In genomic region chr2:152028182-152028862, GRCh38 we compare ENCODE assay signal across 1 cellular context.
TF ChIP-seq lines count a peak whose summit lies in the region.

No MANE protein-coding gene starts in this region.

TF ChIP-seq in IMR-90, 13 proteins besides CTCF, POLR2A, EP300 and RAD21:
- TF ChIP-seq USF2 (IDR thresholded peaks at IDR 0.05; ENCODE audit: low read depth, low read length) (no peak; the same call in 1 of the 2 replicates), BHLHE40 (IDR thresholded peaks at IDR 0.05; ENCODE audit: low read depth, low read length) (no peak), ELK1 (IDR thresholded peaks at IDR 0.05; ENCODE audit: borderline replicate concordance, low read depth, low read length) (no peak), RFX5 (IDR thresholded peaks at IDR 0.05; ENCODE audit: low read depth, low read length) (no peak), CHD1 (IDR thresholded peaks at IDR 0.05; ENCODE audit: low read depth, low read length) (no peak), CEBPB (IDR thresholded peaks at IDR 0.05; ENCODE audit: low read depth, low read length) (no peak), NFE2L2 (IDR thresholded peaks at IDR 0.05; ENCODE audit: low read depth, low read length) (no peak), RCOR1 (IDR thresholded peaks at IDR 0.05; ENCODE audit: insufficient replicate concordance, low read length) (no peak), SMC3 (IDR thresholded peaks at IDR 0.05; ENCODE audit: low read depth, low read length) (no peak), MXI1 (IDR thresholded peaks at IDR 0.05; ENCODE audit: borderline replicate concordance, low read depth, low read length) (no peak)
